Comparison of ENCODE assay signal across 8 cellular contexts in genomic region chr19:3625996-3626472, GRCh38. TPM values are rescaled to one million over a fixed set of nuclear protein-coding genes. Genes with fewer than 3 reads are reported as not detected.
DNase-seq lines count a peak whose midpoint lies in the region; ATAC-seq and TF ChIP-seq lines count a peak whose summit lies in the region.

No MANE protein-coding gene starts in this region.

- ATAC-seq in HG02642 (IDR thresholded peaks at IDR 0.05; ENCODE audit: poor library complexity, unreplicated experiment) (peak; percentile 9), right cardiac atrium (peak in 1 of 2 donors; percentile 2)
- ATAC-seq in stimulated activated effector memory CD8-positive, alpha-beta T cell treated with anti-CD3 and anti-CD28 coated beads, Interleukin-12 subunit alpha, Interleukin-12 subunit beta, amount 100 ng/mL, for 72 hours: peak; percentile 29

- peak overlapping the region; percentile 84 for H3K27ac ChIP-seq in C4-2B
- peak overlapping the region; percentile 86 for H3K27ac ChIP-seq in right cardiac atrium (ENCODE audit: low read length)

- H3K9me3 Mint-ChIP-seq in activated CD4-positive, alpha-beta memory T cell treated with anti-CD3 and anti-CD28 coated beads, Interleukin-2, amount 10 ng/mL, durations not matched to agents 7 days and 5 days: no peaks in the 10 kb centered on the region
- no peaks in the 10 kb centered on the region for H3K9me3 Mint-ChIP-seq in stimulated activated effector memory CD8-positive, alpha-beta T cell treated with anti-CD3 and anti-CD28 coated beads, Interleukin-12 subunit alpha, Interleukin-12 subunit beta, amount 100 ng/mL, for 72 hours

- H3K4me3 Mint-ChIP-seq in activated CD4-positive, alpha-beta memory T cell treated with anti-CD3 and anti-CD28 coated beads, Interleukin-2, amount 10 ng/mL, durations not matched to agents 7 days and 5 days: peak overlapping the region; percentile 92
- peak overlapping the region; percentile 88 for H3K4me3 Mint-ChIP-seq in stimulated activated effector memory CD8-positive, alpha-beta T cell treated with anti-CD3 and anti-CD28 coated beads, Interleukin-12 subunit alpha, Interleukin-12 subunit beta, amount 100 ng/mL, for 72 hours

- intact Hi-C loops in right cardiac atrium (cut with DNase I): loop anchor here in 1 of 4 donors (10.0 kb wide), 1 partner anchor 51 kb away; the partner anchor contains the start of gene HMG20B

- POLR2A ChIA-PET in activated CD4-positive, alpha-beta memory T cell treated with anti-CD3 and anti-CD28 coated beads, Interleukin-2, amount 10 ng/mL, durations not matched to agents 7 days and 5 days (lab: Charles Lee): no interaction called here

- no peaks in the 10 kb centered on the region for H3K4me1 ChIP-seq in right cardiac atrium (ENCODE audit: control insufficient read depth, insufficient read depth, low read length)

- TF ChIP-seq CTCF in C4-2B (conservative IDR thresholded peaks at IDR 0.05): no peak

- no peaks in the 10 kb centered on the region for H3K27me3 Mint-ChIP-seq in activated CD4-positive, alpha-beta memory T cell treated with anti-CD3 and anti-CD28 coated beads, Interleukin-2, amount 10 ng/mL, durations not matched to agents 7 days and 5 days

- no peaks in the 10 kb centered on the region for H3K9me3 ChIP-seq in right cardiac atrium (ENCODE audit: control insufficient read depth, low read length)

- H3K27me3 ChIP-seq in right cardiac atrium (ENCODE audit: control insufficient read depth, insufficient read depth): no peaks in the 10 kb centered on the region

- H3K27ac Mint-ChIP-seq in activated CD4-positive, alpha-beta memory T cell treated with anti-CD3 and anti-CD28 coated beads, Interleukin-2, amount 10 ng/mL, durations not matched to agents 7 days and 5 days: peak overlapping the region; percentile 94
- H3K27ac Mint-ChIP-seq in stimulated activated effector memory CD8-positive, alpha-beta T cell treated with anti-CD3 and anti-CD28 coated beads, Interleukin-12 subunit alpha, Interleukin-12 subunit beta, amount 100 ng/mL, for 72 hours: peak overlapping the region; percentile 99

- CTCF ChIA-PET in activated CD4-positive, alpha-beta memory T cell treated with anti-CD3 and anti-CD28 coated beads, Interleukin-2, amount 10 ng/mL, durations not matched to agents 7 days and 5 days (lab: Charles Lee): no interaction called here

- H3K4me1 Mint-ChIP-seq in activated CD4-positive, alpha-beta memory T cell treated with anti-CD3 and anti-CD28 coated beads, Interleukin-2, amount 10 ng/mL, durations not matched to agents 7 days and 5 days: peaks cover 32% of the 10 kb centered on the region
- peaks cover 44% of the 10 kb centered on the region for H3K4me1 Mint-ChIP-seq in stimulated activated effector memory CD8-positive, alpha-beta T cell treated with anti-CD3 and anti-CD28 coated beads, Interleukin-12 subunit alpha, Interleukin-12 subunit beta, amount 100 ng/mL, for 72 hours

- H3K4me3 ChIP-seq in right cardiac atrium (ENCODE audit: low read length): peak overlapping the region; percentile 46

- H3K36me3 Mint-ChIP-seq in activated CD4-positive, alpha-beta memory T cell treated with anti-CD3 and anti-CD28 coated beads, Interleukin-2, amount 10 ng/mL, durations not matched to agents 7 days and 5 days (ENCODE audit: low read depth): no peaks in the 10 kb centered on the region
- peaks cover 58% of the 10 kb centered on the region for H3K36me3 Mint-ChIP-seq in stimulated activated effector memory CD8-positive, alpha-beta T cell treated with anti-CD3 and anti-CD28 coated beads, Interleukin-12 subunit alpha, Interleukin-12 subunit beta, amount 100 ng/mL, for 72 hours

- WGBS in right cardiac atrium: 2% methylated on average over 21 of the region's 21 CpGs

- no peak for DNase-seq in activated CD4-positive, alpha-beta memory T cell treated with anti-CD3 and anti-CD28 coated beads, Interleukin-2, amount 10 ng/mL, durations not matched to agents 7 days and 5 days
- no peak for DNase-seq in right cardiac atrium
- DNase-seq in stimulated activated effector memory CD8-positive, alpha-beta T cell treated with anti-CD3 and anti-CD28 coated beads, Interleukin-12 subunit alpha, Interleukin-12 subunit beta, amount 100 ng/mL, for 72 hours (ENCODE audit: low spot score in 2 of 2): no peak
- DNase-seq in glomerular visceral epithelial cell (ENCODE audit: extremely low spot score): no peak
- no peak for DNase-seq in NCI-H446 (lab: John Stamatoyannopoulos, UW)
- DNase-seq in NCI-H524 (lab: John Stamatoyannopoulos, UW): no peak

RNA-seq across cellular contexts. Expression of gene CACTIN, which starts 0.6 kb away (rescaled TPM):
- 10 to 100 TPM; 20.5 to 21.6 TPM for total RNA-seq in activated CD4-positive, alpha-beta memory T cell treated with anti-CD3 and anti-CD28 coated beads, Interleukin-2, amount 10 ng/mL, durations not matched to agents 7 days and 5 days
- total RNA-seq in right cardiac atrium: 10 to 100 TPM; 13.8 to 17.8 (median 14.4) TPM
- polyA plus RNA-seq in right cardiac atrium: 13.5 TPM

RNA-seq across cellular contexts. Expression of gene TBXA2R, which starts 19.4 kb away (rescaled TPM):
- total RNA-seq in activated CD4-positive, alpha-beta memory T cell treated with anti-CD3 and anti-CD28 coated beads, Interleukin-2, amount 10 ng/mL, durations not matched to agents 7 days and 5 days: under 1 TPM; 0.20 to 0.23 TPM
- total RNA-seq in right cardiac atrium: 1 to 10 TPM; 1.3 to 2.2 (median 2.0) TPM
- polyA plus RNA-seq in right cardiac atrium: 1.8 TPM

RNA-seq across cellular contexts. Expression of gene GIPC3, which starts 40.8 kb away (rescaled TPM):
- under 1 TPM; 0.15 to 0.20 TPM for total RNA-seq in activated CD4-positive, alpha-beta memory T cell treated with anti-CD3 and anti-CD28 coated beads, Interleukin-2, amount 10 ng/mL, durations not matched to agents 7 days and 5 days
- total RNA-seq in right cardiac atrium: 1 to 10 TPM in 2 of 4 donors, under 1 TPM in 2; 0.89 to 2.1 (median 1.2) TPM
- polyA plus RNA-seq in right cardiac atrium: 1.2 TPM

RNA-seq across cellular contexts. Expression of gene HMG20B, which starts 53.3 kb away (rescaled TPM):
- 10 to 100 TPM; 52.9 to 53.4 TPM for total RNA-seq in activated CD4-positive, alpha-beta memory T cell treated with anti-CD3 and anti-CD28 coated beads, Interleukin-2, amount 10 ng/mL, durations not matched to agents 7 days and 5 days
- total RNA-seq in right cardiac atrium: 10 to 100 TPM; 35.7 to 46.0 (median 36.2) TPM
- polyA plus RNA-seq in right cardiac atrium: 50.5 TPM
